ENCODE assay signal across 22 cellular contexts in the genomic region with DNA sequence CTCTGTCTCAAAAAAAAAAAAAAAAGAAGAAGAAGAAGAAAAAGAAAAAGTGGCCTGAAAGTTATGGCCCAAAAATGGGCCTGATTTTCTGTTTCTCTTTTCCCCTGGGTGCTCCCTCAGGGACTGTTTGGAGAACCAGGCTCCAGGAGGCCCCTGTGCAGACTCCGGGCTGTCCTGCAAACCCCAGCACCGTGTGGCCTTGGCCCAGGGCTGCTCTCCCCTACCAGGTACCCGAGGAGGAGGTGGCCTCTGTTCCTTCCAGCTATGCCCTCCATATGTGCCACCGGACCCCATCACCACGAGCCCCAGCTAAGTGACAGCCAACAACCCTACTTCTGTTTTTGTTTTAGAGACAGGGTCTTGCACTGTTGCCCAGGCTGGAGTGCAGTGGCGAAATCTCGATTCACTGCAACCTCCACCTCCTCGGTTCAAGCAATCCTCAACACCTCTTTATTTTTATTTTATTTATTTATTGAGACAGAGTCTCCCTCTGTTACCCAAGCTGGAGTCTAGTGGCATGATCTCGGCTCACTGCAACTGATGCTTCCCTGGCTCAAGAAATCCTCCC.
"Had no signal": no experiment of that assay in that cellular context is flagged by ENCODE, and none has a peak within 500 bp of the region (broad histone marks: within the 10 kb centered on the region; RNA-seq: fewer than 3 reads in every experiment).

No MANE protein-coding gene starts in this region.

- H3K27ac ChIP-seq: adrenal gland, brain microvascular endothelial cell, hepatocyte, left ventricle myocardium inferior, tibial artery had no signal

- H3K27me3 ChIP-seq: adrenal gland, ascending aorta, brain microvascular endothelial cell, dorsolateral prefrontal cortex, hepatocyte, tibial artery had no signal

- H2AFZ ChIP-seq: hepatocyte had no signal

- H3K4me3 Mint-ChIP-seq: activated CD4-positive, alpha-beta memory T cell treated with anti-CD3 and anti-CD28 coated beads, Interleukin-2, amount 10 ng/mL, durations not matched to agents 7 days and 5 days; activated CD4-positive, alpha-beta T cell treated with anti-CD3 and anti-CD28 coated beads, Interleukin-2, amount 10 ng/mL, durations not matched to agents 24 days and 14 days; activated naive CD8-positive, alpha-beta T cell; activated T-helper 17 cell treated with anti-CD3 and anti-CD28 coated beads, Interleukin-2, amount 50 U/mL, for 72 hours; effector memory CD8-positive, alpha-beta T cell; stimulated activated naive CD8-positive, alpha-beta T cell treated with anti-CD3 and anti-CD28 coated beads, Interleukin-15, amount 100 ng/mL, for 72 hours had no signal

- H3K27ac Mint-ChIP-seq: activated CD4-positive, alpha-beta memory T cell treated with anti-CD3 and anti-CD28 coated beads, Interleukin-2, amount 10 ng/mL, durations not matched to agents 7 days and 5 days; activated CD4-positive, alpha-beta T cell treated with anti-CD3 and anti-CD28 coated beads, Interleukin-2, amount 10 ng/mL, durations not matched to agents 24 days and 14 days; activated naive CD8-positive, alpha-beta T cell; activated T-helper 17 cell treated with anti-CD3 and anti-CD28 coated beads, Interleukin-2, amount 50 U/mL, for 72 hours; effector memory CD8-positive, alpha-beta T cell; progenitor cell of endocrine pancreas; stimulated activated naive CD8-positive, alpha-beta T cell treated with anti-CD3 and anti-CD28 coated beads, Interleukin-15, amount 100 ng/mL, for 72 hours had no signal

- H3K4me2 ChIP-seq: hepatocyte had no signal

- H3K36me3 ChIP-seq: adrenal gland, ascending aorta, brain microvascular endothelial cell, left ventricle myocardium inferior, tibial artery had no signal

- H3K4me3 ChIP-seq: adrenal gland, ascending aorta, dorsolateral prefrontal cortex, hepatocyte, left ventricle myocardium inferior, tibial artery had no signal

- DNase-seq: activated CD4-positive, alpha-beta memory T cell treated with anti-CD3 and anti-CD28 coated beads, Interleukin-2, amount 10 ng/mL, durations not matched to agents 7 days and 5 days; activated CD4-positive, alpha-beta T cell treated with anti-CD3 and anti-CD28 coated beads, Interleukin-2, amount 10 ng/mL, durations not matched to agents 24 days and 14 days; adrenal gland; brain microvascular endothelial cell; central memory CD4-positive, alpha-beta T cell; effector memory CD8-positive, alpha-beta T cell; foreskin melanocyte; glutamatergic neuron; left ventricle myocardium inferior; mammary epithelial cell; stimulated activated CD4-positive, alpha-beta T cell treated with anti-CD3 and anti-CD28 coated beads, Interleukin-12 subunit alpha, Interleukin-12 subunit beta, amount 100 ng/mL, for 4 hours; stimulated activated CD4-positive, alpha-beta T cell treated with anti-CD3 and anti-CD28 coated beads, Interleukin-4, amount 100 ng/mL, for 4 hours; stimulated activated naive CD8-positive, alpha-beta T cell treated with anti-CD3 and anti-CD28 coated beads, Interleukin-15, amount 100 ng/mL, for 72 hours; tibial artery had no signal

- H3K9me3 ChIP-seq: adrenal gland, ascending aorta, left ventricle myocardium inferior, tibial artery had no signal

- H3K27me3 Mint-ChIP-seq: activated CD4-positive, alpha-beta T cell treated with anti-CD3 and anti-CD28 coated beads, Interleukin-2, amount 10 ng/mL, durations not matched to agents 24 days and 14 days; activated naive CD8-positive, alpha-beta T cell; activated T-helper 17 cell treated with anti-CD3 and anti-CD28 coated beads, Interleukin-2, amount 50 U/mL, for 72 hours; effector memory CD8-positive, alpha-beta T cell; progenitor cell of endocrine pancreas; stimulated activated naive CD8-positive, alpha-beta T cell treated with anti-CD3 and anti-CD28 coated beads, Interleukin-15, amount 100 ng/mL, for 72 hours had no signal

- H3K36me3 Mint-ChIP-seq: activated naive CD8-positive, alpha-beta T cell had no signal

- H3K9me3 Mint-ChIP-seq: activated CD4-positive, alpha-beta memory T cell treated with anti-CD3 and anti-CD28 coated beads, Interleukin-2, amount 10 ng/mL, durations not matched to agents 7 days and 5 days; activated CD4-positive, alpha-beta T cell treated with anti-CD3 and anti-CD28 coated beads, Interleukin-2, amount 10 ng/mL, durations not matched to agents 24 days and 14 days; activated T-helper 17 cell treated with anti-CD3 and anti-CD28 coated beads, Interleukin-2, amount 50 U/mL, for 72 hours; effector memory CD8-positive, alpha-beta T cell; stimulated activated naive CD8-positive, alpha-beta T cell treated with anti-CD3 and anti-CD28 coated beads, Interleukin-15, amount 100 ng/mL, for 72 hours had no signal

- ATAC-seq: activated CD4-positive, CD25-positive, alpha-beta regulatory T cell treated with anti-CD3 and anti-CD28 coated beads, Interleukin-2, amount 50 U/mL, for 24 hours; activated T-helper 17 cell treated with anti-CD3 and anti-CD28 coated beads, Interleukin-2, amount 50 U/mL, for 72 hours; effector memory CD8-positive, alpha-beta T cell; esophagus mucosa; stimulated activated naive CD8-positive, alpha-beta T cell treated with anti-CD3 and anti-CD28 coated beads, Interleukin-15, amount 100 ng/mL, for 72 hours had no signal
